Comparison of ENCODE assay signal across 8 cellular contexts in the genomic region with DNA sequence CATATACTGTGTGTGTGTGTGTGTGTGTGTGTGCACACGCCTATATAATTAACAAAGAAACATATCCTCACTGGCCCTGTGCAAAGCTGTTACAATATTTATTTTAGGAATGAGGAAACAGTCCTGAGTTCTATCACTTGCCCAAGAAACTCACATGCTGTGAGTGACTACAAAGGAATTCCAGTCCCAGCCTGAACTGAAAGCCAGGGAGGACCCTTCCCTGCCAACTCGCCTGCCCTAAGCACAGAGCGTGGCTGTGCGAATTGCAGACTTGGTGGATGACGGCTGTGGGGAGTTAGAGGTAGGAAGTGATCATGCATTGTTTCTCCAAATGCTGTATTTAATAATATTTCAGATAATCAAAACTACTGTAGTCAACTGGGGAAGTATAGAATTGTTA. TPM values are rescaled to one million over a fixed set of nuclear protein-coding genes. Genes with fewer than 3 reads are reported as not detected.
DNase-seq lines count a peak whose midpoint lies in the region; ATAC-seq and TF ChIP-seq lines count a peak whose summit lies in the region.

No MANE protein-coding gene starts in this region.

- no peak for DNase-seq in activated naive CD4-positive, alpha-beta T cell treated with anti-CD3 and anti-CD28 coated beads, Interleukin-2, amount 10 ng/mL, durations not matched to agents 7 days and 5 days
- no peak for DNase-seq in activated naive CD4-positive, alpha-beta T cell treated with anti-CD3 and anti-CD28 coated beads, Interleukin-2, amount 50 U/mL, for 16 hours
- DNase-seq in left ventricle myocardium superior (peak; percentile 54), type B pancreatic cell (ENCODE audit: extremely low spot score, unreplicated experiment) (no peak), NCI-H1436 treated with DMSO at 0.1 percent for 48 hours (lab: John Stamatoyannopoulos, UW) (no peak), endothelial cell (ENCODE audit: low spot score) (no peak), NCI-H146 (lab: John Stamatoyannopoulos, UW) (no peak)

- no peak for ATAC-seq in activated T-helper 17 cell treated with anti-CD3 and anti-CD28 coated beads, Interleukin-2, amount 50 U/mL, for 72 hours (replicated peaks)
- peak; percentile 88 for ATAC-seq in left ventricle myocardium superior

- H3K9me3 Mint-ChIP-seq in activated naive CD4-positive, alpha-beta T cell treated with anti-CD3 and anti-CD28 coated beads, Interleukin-2, amount 10 ng/mL, durations not matched to agents 7 days and 5 days: no peaks in the 10 kb centered on the region
- no peaks in the 10 kb centered on the region for H3K9me3 Mint-ChIP-seq in activated T-helper 17 cell treated with anti-CD3 and anti-CD28 coated beads, Interleukin-2, amount 50 U/mL, for 72 hours
- peaks cover 3% of the 10 kb centered on the region for H3K9me3 Mint-ChIP-seq in type B pancreatic cell
- H3K9me3 Mint-ChIP-seq in endothelial cell (ENCODE audit: unreplicated experiment): no peaks in the 10 kb centered on the region

- H3K36me3 Mint-ChIP-seq in activated naive CD4-positive, alpha-beta T cell treated with anti-CD3 and anti-CD28 coated beads, Interleukin-2, amount 10 ng/mL, durations not matched to agents 7 days and 5 days: peaks cover 25% of the 10 kb centered on the region
- H3K36me3 Mint-ChIP-seq in activated T-helper 17 cell treated with anti-CD3 and anti-CD28 coated beads, Interleukin-2, amount 50 U/mL, for 72 hours (ENCODE audit: low read depth): peaks cover 100% of the 10 kb centered on the region
- H3K36me3 Mint-ChIP-seq in type B pancreatic cell: no peaks in the 10 kb centered on the region
- no peaks in the 10 kb centered on the region for H3K36me3 Mint-ChIP-seq in endothelial cell (ENCODE audit: low read depth, unreplicated experiment)

- CTCF ChIA-PET in activated naive CD4-positive, alpha-beta T cell treated with anti-CD3 and anti-CD28 coated beads, Interleukin-2, amount 10 ng/mL, durations not matched to agents 7 days and 5 days (lab: Charles Lee): interaction anchor here (0.7 to 1.6 kb wide), 2 partner anchors 10 to 39 kb away, joined by 4 to 5 read pairs; no protein-coding TSS in a partner anchor

- intact Hi-C loops in left ventricle myocardium superior (cut with micrococcal nuclease): no loop called here

- no peaks in the 10 kb centered on the region for H3K27me3 Mint-ChIP-seq in activated naive CD4-positive, alpha-beta T cell treated with anti-CD3 and anti-CD28 coated beads, Interleukin-2, amount 10 ng/mL, durations not matched to agents 7 days and 5 days
- no peaks in the 10 kb centered on the region for H3K27me3 Mint-ChIP-seq in activated T-helper 17 cell treated with anti-CD3 and anti-CD28 coated beads, Interleukin-2, amount 50 U/mL, for 72 hours
- H3K27me3 Mint-ChIP-seq in type B pancreatic cell (no peaks in the 10 kb centered on the region), endothelial cell (ENCODE audit: unreplicated experiment) (peaks cover 3% of the 10 kb centered on the region)

- peak overlapping the region; percentile 77 for H3K27ac Mint-ChIP-seq in activated naive CD4-positive, alpha-beta T cell treated with anti-CD3 and anti-CD28 coated beads, Interleukin-2, amount 10 ng/mL, durations not matched to agents 7 days and 5 days
- peak overlapping the region; percentile 77 for H3K27ac Mint-ChIP-seq in activated T-helper 17 cell treated with anti-CD3 and anti-CD28 coated beads, Interleukin-2, amount 50 U/mL, for 72 hours
- H3K27ac Mint-ChIP-seq in type B pancreatic cell: peak overlapping the region; percentile 72
- H3K27ac Mint-ChIP-seq in endothelial cell (ENCODE audit: unreplicated experiment): no peak overlapping the region

- H3K4me1 Mint-ChIP-seq in activated naive CD4-positive, alpha-beta T cell treated with anti-CD3 and anti-CD28 coated beads, Interleukin-2, amount 10 ng/mL, durations not matched to agents 7 days and 5 days: peaks cover 94% of the 10 kb centered on the region
- peaks cover 46% of the 10 kb centered on the region for H3K4me1 Mint-ChIP-seq in activated T-helper 17 cell treated with anti-CD3 and anti-CD28 coated beads, Interleukin-2, amount 50 U/mL, for 72 hours
- H3K4me1 Mint-ChIP-seq in type B pancreatic cell (ENCODE audit: unreplicated experiment): peaks cover 17% of the 10 kb centered on the region
- H3K4me1 Mint-ChIP-seq in endothelial cell (ENCODE audit: unreplicated experiment): no peaks in the 10 kb centered on the region

- TF ChIP-seq CTCF in type B pancreatic cell (conservative IDR thresholded peaks at IDR 0.05) (no peak), endothelial cell (IDR thresholded peaks at IDR 0.05; ENCODE audit: unreplicated experiment) (no peak)

- H3K4me3 Mint-ChIP-seq in activated naive CD4-positive, alpha-beta T cell treated with anti-CD3 and anti-CD28 coated beads, Interleukin-2, amount 10 ng/mL, durations not matched to agents 7 days and 5 days: peak overlapping the region; percentile 9
- H3K4me3 Mint-ChIP-seq in activated T-helper 17 cell treated with anti-CD3 and anti-CD28 coated beads, Interleukin-2, amount 50 U/mL, for 72 hours: peak overlapping the region; percentile 80
- H3K4me3 Mint-ChIP-seq in type B pancreatic cell: peak overlapping the region; percentile 3
- no peak overlapping the region for H3K4me3 Mint-ChIP-seq in endothelial cell (ENCODE audit: unreplicated experiment)

RNA-seq across cellular contexts. Expression of a gene that starts 26.4 kb away (rescaled TPM):
- 100 to 1,000 TPM; 231 to 476 TPM for total RNA-seq in activated T-helper 17 cell treated with anti-CD3 and anti-CD28 coated beads, Interleukin-2, amount 50 U/mL, for 72 hours
- 0.07 TPM for total RNA-seq in left ventricle myocardium superior
- not detected in 2 replicates for total RNA-seq in type B pancreatic cell (ENCODE audit: low replicate concordance)
- not detected for total RNA-seq in endothelial cell (ENCODE audit: unreplicated experiment)

Comparison
In these comparisons a context has a peak if more than half of its experiments do, and no peak if none do; other contexts are left out.
1. RNA of a gene that starts 26.4 kb away (total RNA-seq): 231 to 476 TPM in activated T-helper 17 cell treated with anti-CD3 and anti-CD28 coated beads, Interleukin-2, amount 50 U/mL, for 72 hours; 0.07 TPM in left ventricle myocardium superior (single experiment), not detected in type B pancreatic cell and not detected in endothelial cell (single experiment); every median in the first group is over 100 times any median in the second.